In the genomic region with DNA sequence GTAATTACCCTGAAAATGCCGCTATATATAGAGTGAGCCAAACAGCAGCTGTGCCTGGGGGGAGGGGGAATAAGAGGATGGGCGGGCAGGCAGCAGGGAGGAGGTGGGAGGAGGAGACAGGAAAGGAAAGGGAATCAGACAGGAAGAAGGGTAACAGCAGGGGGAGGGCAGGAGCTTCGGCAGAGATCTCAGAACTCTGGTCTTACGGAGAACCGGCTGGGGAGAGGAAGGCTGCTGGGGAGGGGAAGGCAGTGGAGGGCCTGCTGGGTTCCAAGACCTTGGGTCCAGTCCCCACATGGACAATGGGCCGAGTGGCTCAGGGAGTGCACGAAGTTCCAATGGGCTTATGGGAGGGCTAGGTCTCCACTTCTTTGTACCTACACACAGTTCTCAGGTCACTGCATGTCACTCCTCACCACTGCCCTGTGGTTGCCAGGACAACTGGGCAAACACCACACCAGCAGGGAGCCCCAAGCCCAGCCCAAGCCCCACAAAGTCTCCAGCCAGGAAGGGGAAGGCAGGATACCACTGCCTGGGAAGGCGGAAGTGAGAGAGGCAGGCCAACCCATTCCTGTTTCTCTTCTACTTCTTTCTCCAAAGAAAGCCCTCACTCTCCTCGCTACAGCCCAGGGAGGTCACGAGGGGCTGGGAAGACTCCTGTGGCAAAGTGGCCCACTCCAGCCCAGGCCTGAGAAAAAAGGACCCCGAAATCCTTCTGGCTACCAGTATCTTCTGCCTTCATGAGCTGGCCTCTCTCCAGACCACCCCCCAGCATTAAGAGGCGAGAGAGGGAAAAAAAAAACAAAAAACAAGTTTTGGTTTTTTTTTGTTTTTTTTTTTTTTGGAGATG, we compare ENCODE assay signal across 8 cellular contexts. TPM values are rescaled to one million over a fixed set of nuclear protein-coding genes. Genes with fewer than 3 reads are reported as not detected.
DNase-seq lines count a peak whose midpoint lies in the region; ATAC-seq and TF ChIP-seq lines count a peak whose summit lies in the region.

No MANE protein-coding gene starts in this region.

- CTCF ChIA-PET in BJ (lab: Yijun Ruan, JAX): interaction anchor here (0.9 to 3.0 kb wide), 4 partner anchors 12 to 29 kb away, joined by 3 to 18 read pairs (median 6); a partner anchor contains a TSS

- H3K36me3 ChIP-seq in BJ (ENCODE audit: control insufficient read depth, insufficient read depth, low read length): peaks cover 32% of the 10 kb centered on the region
- H3K36me3 ChIP-seq in prostate gland: peaks cover 4 to 12% of the 10 kb centered on the region in 2 donors

- H3K4me3 ChIP-seq in BJ (ENCODE audit: low read depth, low read length) (peak overlapping the region; percentile 3; the same call in 1 of the 2 replicates), astrocyte of the cerebellum (ENCODE audit: low read depth, low read length) (peak overlapping the region; percentile 18), prostate gland (peak overlapping the region in 1 of 2 donors; percentile 2)

- intact Hi-C loops in prostate gland (cut with DNase I): no loop called here

- TF ChIP-seq CTCF in BJ (IDR thresholded peaks at IDR 0.05; ENCODE audit: insufficient read depth, low read depth, low read length) (peak; percentile 34), astrocyte of the cerebellum (IDR thresholded peaks at IDR 0.05; ENCODE audit: low read depth, low read length, missing control alignments) (peak; percentile 34), prostate gland (IDR thresholded peaks at IDR 0.05) (peak in 1 of 4 experiments; percentile 9)

- DNase-seq in BJ (ENCODE audit: low read depth) (peak; percentile 63), NCI-H748 (lab: John Stamatoyannopoulos, UW; ENCODE audit: unreplicated experiment) (peak; percentile 92), astrocyte of the cerebellum (ENCODE audit: low read depth) (peak; percentile 75), hepatic stellate cell (ENCODE audit: low spot score) (peak; percentile 88), prostate gland (ENCODE audit: low spot score) (no peak)

- H3K9me3 ChIP-seq in prostate gland: no peaks in the 10 kb centered on the region

- H3K4me1 ChIP-seq in prostate gland (replicated peaks): peaks cover 3% of the 10 kb centered on the region

- peak overlapping the region; percentile 61 to 78 for H3K27ac ChIP-seq in prostate gland

- H3K27me3 ChIP-seq in BJ (ENCODE audit: control insufficient read depth, insufficient read depth, low read length) (no peaks in the 10 kb centered on the region), prostate gland (replicated peaks; ENCODE audit: insufficient read depth) (no peaks in the 10 kb centered on the region)

- in situ Hi-C loops in astrocyte of the cerebellum (cut with HindIII; ENCODE audit: low sequenced_read_pairs): no loop called here

- no peak for TF ChIP-seq POLR2A in prostate gland (IDR thresholded peaks at IDR 0.05)

- POLR2A ChIA-PET in BJ (lab: Charles Lee): interaction anchor here (0.9 to 1.0 kb wide), 2 partner anchors 28 to 89 kb away, joined by 3 to 5 read pairs; a partner anchor contains a TSS

- WGBS in prostate gland: 21% methylated on average over 12 of the region's 12 CpGs

- peak; percentile 67 for ATAC-seq in HG03135 (IDR thresholded peaks at IDR 0.05; ENCODE audit: unreplicated experiment)
- ATAC-seq in GM21529 (IDR thresholded peaks at IDR 0.05; ENCODE audit: unreplicated experiment): no peak
- no peak for ATAC-seq in HG03520 (IDR thresholded peaks at IDR 0.05; ENCODE audit: unreplicated experiment)

RNA-seq across cellular contexts. Expression of a gene that starts 25.3 kb away (rescaled TPM):
- 115 and 151 TPM in 2 replicates for polyA plus RNA-seq in BJ (2011; rRNA removed)
- 75.4 and 110 TPM in 2 replicates for polyA minus RNA-seq in BJ (2011; rRNA and poly(A)+ RNA removed)
- 10 to 100 TPM; 68.9 to 84.8 TPM for total RNA-seq in prostate gland

RNA-seq across cellular contexts. Expression of a gene that starts 27.6 kb away (rescaled TPM):
- 46.4 and 102 TPM in 2 replicates for polyA plus RNA-seq in BJ (2011; rRNA removed)
- polyA minus RNA-seq in BJ (2011; rRNA and poly(A)+ RNA removed): 128 and 173 TPM in 2 replicates
- total RNA-seq in prostate gland: 100 to 1,000 TPM in 1 of 2 donors, 10 to 100 TPM in 1; 71.2 to 145 TPM

RNA-seq across cellular contexts. Expression of a gene that starts 29.4 kb away (rescaled TPM):
- polyA plus RNA-seq in BJ (2011; rRNA removed): 36.3 and 51.7 TPM in 2 replicates
- 46.3 and 68.5 TPM in 2 replicates for polyA minus RNA-seq in BJ (2011; rRNA and poly(A)+ RNA removed)
- 10 to 100 TPM; 30.0 to 45.2 TPM for total RNA-seq in prostate gland

RNA-seq across cellular contexts. Expression of a gene that starts 45.9 kb away (rescaled TPM):
- 2.1 and 3.4 TPM in 2 replicates for polyA plus RNA-seq in BJ (2011; rRNA removed)
- 6.8 and 7.0 TPM in 2 replicates for polyA minus RNA-seq in BJ (2011; rRNA and poly(A)+ RNA removed)
- 1 to 10 TPM; 1.4 to 8.1 TPM for total RNA-seq in prostate gland
